ENCODE assay signal across 31 cellular contexts in genomic region chr16:6209355-6209930, GRCh38.
"Had no signal": no experiment of that assay in that cellular context is flagged by ENCODE, and none has a peak within 500 bp of the region (broad histone marks: within the 10 kb centered on the region; RNA-seq: fewer than 3 reads in every experiment).

No MANE protein-coding gene starts in this region.

- H3K4me3 ChIP-seq: ascending aorta, cardiac muscle cell, MG63, SJSA1 had no signal

- H3K36me3 ChIP-seq: ascending aorta, cardiac muscle cell, MG63, SJSA1 had no signal

- DNase-seq: activated CD4-positive, alpha-beta T cell treated with anti-CD3 and anti-CD28 coated beads for 36 hours; activated CD4-positive, alpha-beta T cell treated with anti-CD3 and anti-CD28 coated beads, Interleukin-2, amount 10 ng/mL, durations not matched to agents 7 days and 5 days; activated CD4-positive, alpha-beta T cell treated with anti-CD3 and anti-CD28 coated beads, Interleukin-2, amount 50 U/mL, for 48 hours; activated CD8-positive, alpha-beta T cell treated with anti-CD3 and anti-CD28 coated beads, Interleukin-2, amount 10 ng/mL, durations not matched to agents 7 days and 5 days; activated gamma-delta T cell; activated naive CD4-positive, alpha-beta T cell treated with Interleukin-2 at 50 U/mL for 16 hours; activated naive CD8-positive, alpha-beta T cell treated with anti-CD3 and anti-CD28 coated beads, Interleukin-2, amount 10 ng/mL, durations not matched to agents 7 days and 5 days; activated T-cell treated with anti-CD3 and anti-CD28 coated beads, Interleukin-2, amount 50 U/mL, for 24 hours; amygdala; Kasumi-1; KG1; MG63; NCI-H1048; NCI-H1436 treated with DMSO at 0.1 percent for 48 hours; NCI-H1694 treated with DMSO at 0.1 percent for 48 hours; NCI-H2029; NCI-H2107; NCI-H2171; NCI-H510A treated with DMSO at 0.1 percent for 48 hours; NCI-H526 treated with DMSO at 0.1 percent for 48 hours; NCI-H774; RPMI8226; SHP77 treated with DMSO at 0.1 percent for 48 hours; SW 1271; T-helper 1 cell; T-helper 2 cell; T-helper 9 cell had no signal

- H3K27me3 ChIP-seq: ascending aorta, cardiac muscle cell, MG63, SJSA1 had no signal

- H3K9me3 ChIP-seq: ascending aorta, MG63, SJSA1 had no signal

- ATAC-seq: activated CD4-positive, alpha-beta T cell treated with anti-CD3 and anti-CD28 coated beads for 36 hours; activated CD8-positive, alpha-beta T cell treated with anti-CD3 and anti-CD28 coated beads, Interleukin-2, amount 10 ng/mL, durations not matched to agents 7 days and 5 days; Panc1 had no signal

- H3K27ac ChIP-seq: ascending aorta, cardiac muscle cell, SJSA1 had no signal

- H3K4me1 ChIP-seq: ascending aorta, SJSA1 had no signal
